1 cellular context compared by ENCODE assay signal in the genomic region with DNA sequence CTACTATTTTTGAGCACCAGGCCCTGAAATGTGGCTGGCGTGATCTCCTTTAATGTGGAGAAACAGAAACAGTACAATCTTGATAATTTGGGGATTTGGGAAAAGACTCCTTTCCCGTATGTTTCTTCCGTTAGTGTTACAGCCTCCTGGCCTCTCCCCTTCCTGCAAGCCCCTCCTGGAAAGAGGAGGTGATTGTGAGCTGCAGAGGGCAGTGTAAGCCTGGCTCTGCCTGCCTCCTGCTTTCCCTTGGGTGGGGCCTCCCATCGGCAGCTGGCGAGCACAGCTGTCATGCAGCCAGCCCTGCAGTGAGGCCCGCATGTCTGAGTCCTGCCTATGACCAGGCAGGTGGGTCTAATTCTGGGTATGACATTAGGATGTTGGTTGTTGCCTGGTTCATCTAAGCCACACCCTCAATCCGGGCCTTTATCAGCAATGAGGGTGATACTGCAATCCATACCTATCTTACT.
A peak's percentile ranks its signal among the peaks of the same experiment; 100 is the strongest.
TF ChIP-seq lines count a peak whose summit lies in the region.

No MANE protein-coding gene starts in this region.

TF ChIP-seq in K562, 482 proteins besides CTCF, POLR2A, EP300 and RAD21 (continued from another document and continues in another):
- TF ChIP-seq ARID4B (CRISPR knock-in tag; IDR thresholded peaks at IDR 0.05) (peak; percentile 67; the same call in 1 of the 2 replicates), NUFIP1 (IDR thresholded peaks at IDR 0.05; ENCODE audit: partially characterized antibody) (no peak), U2AF1 (optimal IDR thresholded peaks at IDR 0.05; ENCODE audit: low read depth, low read length) (no peak), ZNF408 (CRISPR knock-in tag; IDR thresholded peaks at IDR 0.05; ENCODE audit: low read depth) (no peak), ZNF449 (CRISPR knock-in tag; IDR thresholded peaks at IDR 0.05) (no peak), SRSF3 (IDR thresholded peaks at IDR 0.05; ENCODE audit: insufficient read depth, low read length) (no peak), TSHZ1 (CRISPR knock-in tag; IDR thresholded peaks at IDR 0.05) (no peak), NFE2 (IDR thresholded peaks at IDR 0.05; ENCODE audit: low read depth) (peak; percentile 8; the same call in 1 of the 2 replicates), MAFG (tag; conservative IDR thresholded peaks at IDR 0.05) (no peak), MAZ (CRISPR knock-in tag; conservative IDR thresholded peaks at IDR 0.05 in 1 of 2, IDR thresholded peaks at IDR 0.05 in 1 of 2) (peak; percentile 90 to 97), ZNF134 (CRISPR knock-in tag; conservative IDR thresholded peaks at IDR 0.05) (no peak), TARDBP (IDR thresholded peaks at IDR 0.05) (no peak), ZNF316 (IDR thresholded peaks at IDR 0.05) (no peak), ZNF263 (CRISPR knock-in tag; IDR thresholded peaks at IDR 0.05; ENCODE audit: borderline replicate concordance) (no peak), ZNF77 (CRISPR knock-in tag; IDR thresholded peaks at IDR 0.05) (no peak), RBM17 (IDR thresholded peaks at IDR 0.05; ENCODE audit: borderline replicate concordance, low read depth, low read length) (no peak), TAF7 (tag; IDR thresholded peaks at IDR 0.05) (no peak), MYNN (IDR thresholded peaks at IDR 0.05) (peak; percentile 61; the same call in 1 of the 2 replicates), MYNN (CRISPR knock-in tag; IDR thresholded peaks at IDR 0.05) (no peak), ZNF124 (CRISPR knock-in tag; IDR thresholded peaks at IDR 0.05) (no peak), PHF20 (IDR thresholded peaks at IDR 0.05; ENCODE audit: partially characterized antibody) (no peak), CREM (IDR thresholded peaks at IDR 0.05; ENCODE audit: low read depth) (peak; percentile 43; the same call in 1 of the 2 replicates), CREB1 (IDR thresholded peaks at IDR 0.05) (no peak), CREB1 (CRISPR knock-in tag; IDR thresholded peaks at IDR 0.05) (no peak), STAG1 (CRISPR knock-in tag; IDR thresholded peaks at IDR 0.05; ENCODE audit: borderline replicate concordance) (peak; percentile 88; the same call in 1 of the 2 replicates), MTA1 (IDR thresholded peaks at IDR 0.05; ENCODE audit: borderline replicate concordance) (no peak), ARNT (IDR thresholded peaks at IDR 0.05) (no peak)
- TF ChIP-seq, protein P1, sequence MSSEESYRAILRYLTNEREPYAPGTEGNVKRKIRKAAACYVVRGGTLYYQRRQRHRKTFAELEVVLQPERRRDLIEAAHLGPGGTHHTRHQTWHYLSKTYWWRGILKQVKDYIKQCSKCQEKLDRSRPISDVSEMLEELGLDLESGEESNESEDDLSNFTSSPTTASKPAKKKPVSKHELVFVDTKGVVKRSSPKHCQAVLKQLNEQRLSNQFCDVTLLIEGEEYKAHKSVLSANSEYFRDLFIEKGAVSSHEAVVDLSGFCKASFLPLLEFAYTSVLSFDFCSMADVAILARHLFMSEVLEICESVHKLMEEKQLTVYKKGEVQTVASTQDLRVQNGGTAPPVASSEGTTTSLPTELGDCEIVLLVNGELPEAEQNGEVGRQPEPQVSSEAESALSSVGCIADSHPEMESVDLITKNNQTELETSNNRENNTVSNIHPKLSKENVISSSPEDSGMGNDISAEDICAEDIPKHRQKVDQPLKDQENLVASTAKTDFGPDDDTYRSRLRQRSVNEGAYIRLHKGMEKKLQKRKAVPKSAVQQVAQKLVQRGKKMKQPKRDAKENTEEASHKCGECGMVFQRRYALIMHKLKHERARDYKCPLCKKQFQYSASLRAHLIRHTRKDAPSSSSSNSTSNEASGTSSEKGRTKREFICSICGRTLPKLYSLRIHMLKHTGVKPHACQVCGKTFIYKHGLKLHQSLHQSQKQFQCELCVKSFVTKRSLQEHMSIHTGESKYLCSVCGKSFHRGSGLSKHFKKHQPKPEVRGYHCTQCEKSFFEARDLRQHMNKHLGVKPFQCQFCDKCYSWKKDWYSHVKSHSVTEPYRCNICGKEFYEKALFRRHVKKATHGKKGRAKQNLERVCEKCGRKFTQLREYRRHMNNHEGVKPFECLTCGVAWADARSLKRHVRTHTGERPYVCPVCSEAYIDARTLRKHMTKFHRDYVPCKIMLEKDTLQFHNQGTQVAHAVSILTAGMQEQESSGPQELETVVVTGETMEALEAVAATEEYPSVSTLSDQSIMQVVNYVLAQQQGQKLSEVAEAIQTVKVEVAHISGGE (CRISPR knock-in tag; IDR thresholded peaks at IDR 0.05), result no peak
- TF ChIP-seq, protein P2, sequence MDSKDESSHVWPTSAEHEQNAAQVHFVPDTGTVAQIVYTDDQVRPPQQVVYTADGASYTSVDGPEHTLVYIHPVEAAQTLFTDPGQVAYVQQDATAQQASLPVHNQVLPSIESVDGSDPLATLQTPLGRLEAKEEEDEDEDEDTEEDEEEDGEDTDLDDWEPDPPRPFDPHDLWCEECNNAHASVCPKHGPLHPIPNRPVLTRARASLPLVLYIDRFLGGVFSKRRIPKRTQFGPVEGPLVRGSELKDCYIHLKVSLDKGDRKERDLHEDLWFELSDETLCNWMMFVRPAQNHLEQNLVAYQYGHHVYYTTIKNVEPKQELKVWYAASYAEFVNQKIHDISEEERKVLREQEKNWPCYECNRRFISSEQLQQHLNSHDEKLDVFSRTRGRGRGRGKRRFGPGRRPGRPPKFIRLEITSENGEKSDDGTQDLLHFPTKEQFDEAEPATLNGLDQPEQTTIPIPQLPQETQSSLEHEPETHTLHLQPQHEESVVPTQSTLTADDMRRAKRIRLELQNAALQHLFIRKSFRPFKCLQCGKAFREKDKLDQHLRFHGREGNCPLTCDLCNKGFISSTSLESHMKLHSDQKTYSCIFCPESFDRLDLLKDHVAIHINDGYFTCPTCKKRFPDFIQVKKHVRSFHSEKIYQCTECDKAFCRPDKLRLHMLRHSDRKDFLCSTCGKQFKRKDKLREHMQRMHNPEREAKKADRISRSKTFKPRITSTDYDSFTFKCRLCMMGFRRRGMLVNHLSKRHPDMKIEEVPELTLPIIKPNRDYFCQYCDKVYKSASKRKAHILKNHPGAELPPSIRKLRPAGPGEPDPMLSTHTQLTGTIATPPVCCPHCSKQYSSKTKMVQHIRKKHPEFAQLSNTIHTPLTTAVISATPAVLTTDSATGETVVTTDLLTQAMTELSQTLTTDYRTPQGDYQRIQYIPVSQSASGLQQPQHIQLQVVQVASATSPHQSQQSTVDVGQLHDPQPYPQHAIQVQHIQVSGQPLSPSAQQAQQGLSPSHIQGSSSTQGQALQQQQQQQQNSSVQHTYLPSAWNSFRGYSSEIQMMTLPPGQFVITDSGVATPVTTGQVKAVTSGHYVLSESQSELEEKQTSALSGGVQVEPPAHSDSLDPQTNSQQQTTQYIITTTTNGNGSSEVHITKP (IDR thresholded peaks at IDR 0.05; ENCODE audit: partially characterized antibody), result no peak
- TF ChIP-seq, protein P3, sequence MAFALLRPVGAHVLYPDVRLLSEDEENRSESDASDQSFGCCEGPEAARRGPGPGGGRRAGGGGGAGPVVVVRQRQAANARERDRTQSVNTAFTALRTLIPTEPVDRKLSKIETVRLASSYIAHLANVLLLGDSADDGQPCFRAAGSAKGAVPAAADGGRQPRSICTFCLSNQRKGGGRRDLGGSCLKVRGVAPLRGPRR (CRISPR knock-in tag; IDR thresholded peaks at IDR 0.05), result no peak
- TF ChIP-seq, protein P4, sequence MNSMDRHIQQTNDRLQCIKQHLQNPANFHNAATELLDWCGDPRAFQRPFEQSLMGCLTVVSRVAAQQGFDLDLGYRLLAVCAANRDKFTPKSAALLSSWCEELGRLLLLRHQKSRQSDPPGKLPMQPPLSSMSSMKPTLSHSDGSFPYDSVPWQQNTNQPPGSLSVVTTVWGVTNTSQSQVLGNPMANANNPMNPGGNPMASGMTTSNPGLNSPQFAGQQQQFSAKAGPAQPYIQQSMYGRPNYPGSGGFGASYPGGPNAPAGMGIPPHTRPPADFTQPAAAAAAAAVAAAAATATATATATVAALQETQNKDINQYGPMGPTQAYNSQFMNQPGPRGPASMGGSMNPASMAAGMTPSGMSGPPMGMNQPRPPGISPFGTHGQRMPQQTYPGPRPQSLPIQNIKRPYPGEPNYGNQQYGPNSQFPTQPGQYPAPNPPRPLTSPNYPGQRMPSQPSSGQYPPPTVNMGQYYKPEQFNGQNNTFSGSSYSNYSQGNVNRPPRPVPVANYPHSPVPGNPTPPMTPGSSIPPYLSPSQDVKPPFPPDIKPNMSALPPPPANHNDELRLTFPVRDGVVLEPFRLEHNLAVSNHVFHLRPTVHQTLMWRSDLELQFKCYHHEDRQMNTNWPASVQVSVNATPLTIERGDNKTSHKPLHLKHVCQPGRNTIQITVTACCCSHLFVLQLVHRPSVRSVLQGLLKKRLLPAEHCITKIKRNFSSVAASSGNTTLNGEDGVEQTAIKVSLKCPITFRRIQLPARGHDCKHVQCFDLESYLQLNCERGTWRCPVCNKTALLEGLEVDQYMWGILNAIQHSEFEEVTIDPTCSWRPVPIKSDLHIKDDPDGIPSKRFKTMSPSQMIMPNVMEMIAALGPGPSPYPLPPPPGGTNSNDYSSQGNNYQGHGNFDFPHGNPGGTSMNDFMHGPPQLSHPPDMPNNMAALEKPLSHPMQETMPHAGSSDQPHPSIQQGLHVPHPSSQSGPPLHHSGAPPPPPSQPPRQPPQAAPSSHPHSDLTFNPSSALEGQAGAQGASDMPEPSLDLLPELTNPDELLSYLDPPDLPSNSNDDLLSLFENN (IDR thresholded peaks at IDR 0.05; ENCODE audit: low read depth in 2 of 2, low read length in 2 of 2), result no peak
- TF ChIP-seq, protein P5, sequence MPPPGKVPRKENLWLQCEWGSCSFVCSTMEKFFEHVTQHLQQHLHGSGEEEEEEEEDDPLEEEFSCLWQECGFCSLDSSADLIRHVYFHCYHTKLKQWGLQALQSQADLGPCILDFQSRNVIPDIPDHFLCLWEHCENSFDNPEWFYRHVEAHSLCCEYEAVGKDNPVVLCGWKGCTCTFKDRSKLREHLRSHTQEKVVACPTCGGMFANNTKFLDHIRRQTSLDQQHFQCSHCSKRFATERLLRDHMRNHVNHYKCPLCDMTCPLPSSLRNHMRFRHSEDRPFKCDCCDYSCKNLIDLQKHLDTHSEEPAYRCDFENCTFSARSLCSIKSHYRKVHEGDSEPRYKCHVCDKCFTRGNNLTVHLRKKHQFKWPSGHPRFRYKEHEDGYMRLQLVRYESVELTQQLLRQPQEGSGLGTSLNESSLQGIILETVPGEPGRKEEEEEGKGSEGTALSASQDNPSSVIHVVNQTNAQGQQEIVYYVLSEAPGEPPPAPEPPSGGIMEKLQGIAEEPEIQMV (tag; conservative IDR thresholded peaks at IDR 0.05; ENCODE audit: low read depth), result no peak
- TF ChIP-seq, protein P6, sequence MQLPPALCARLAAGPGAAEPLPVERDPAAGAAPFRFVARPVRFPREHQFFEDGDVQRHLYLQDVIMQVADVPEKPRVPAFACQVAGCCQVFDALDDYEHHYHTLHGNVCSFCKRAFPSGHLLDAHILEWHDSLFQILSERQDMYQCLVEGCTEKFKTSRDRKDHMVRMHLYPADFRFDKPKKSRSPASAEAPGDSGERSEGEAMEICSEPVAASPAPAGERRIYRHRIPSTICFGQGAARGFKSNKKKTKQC (CRISPR knock-in tag; IDR thresholded peaks at IDR 0.05), result no peak
